In the genomic region with DNA sequence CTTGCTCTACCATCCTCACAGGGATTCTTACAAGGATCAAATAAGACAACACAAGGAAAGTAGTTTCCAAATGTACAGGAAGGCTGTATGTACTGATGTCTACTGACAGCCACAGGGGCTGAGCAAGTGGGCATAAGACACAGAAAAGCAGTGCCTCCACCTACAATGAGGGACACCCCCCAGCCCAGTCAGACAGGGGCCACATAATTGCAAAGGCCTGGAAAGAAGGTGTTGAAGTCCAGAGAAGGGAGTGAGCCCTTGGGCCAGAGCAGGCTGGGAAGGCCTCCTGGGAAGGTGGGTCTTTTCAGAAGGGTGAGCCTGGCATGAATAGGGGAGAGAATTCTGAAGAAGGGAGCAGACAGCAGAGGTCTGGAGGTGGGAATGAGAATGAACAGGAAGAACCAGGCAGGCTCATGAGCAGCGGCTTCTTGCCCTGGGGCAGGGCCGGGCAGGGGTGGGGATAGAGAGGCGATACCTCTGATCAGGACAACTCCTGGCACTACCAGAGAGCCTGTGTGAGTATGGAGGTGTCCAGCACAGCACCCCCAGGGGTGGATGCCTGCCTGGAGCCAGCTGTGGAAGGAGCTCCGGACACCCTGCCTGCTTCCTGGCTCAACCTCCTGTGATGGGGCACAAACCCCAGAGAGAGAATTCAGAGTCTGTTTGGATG, we compare ENCODE assay signal across 18 cellular contexts. TPM values are rescaled to one million over a fixed set of nuclear protein-coding genes. Genes with fewer than 3 reads are reported as not detected.
A peak's percentile ranks its signal among the peaks of the same experiment; 100 is the strongest.
DNase-seq lines count a peak whose midpoint lies in the region; ATAC-seq and TF ChIP-seq lines count a peak whose summit lies in the region.
"Had no signal": no experiment of that assay in that cellular context is flagged by ENCODE, and none has a peak within 500 bp of the region (broad histone marks: within the 10 kb centered on the region; RNA-seq: fewer than 3 reads in every experiment).

No MANE protein-coding gene starts in this region.

- H3K36me3 ChIP-seq in right atrium auricular region = peaks cover 50% of the 10 kb centered on the region
- peaks cover 32 to 44% (median 41%) of the 10 kb centered on the region in 4 donors for H3K36me3 ChIP-seq in sigmoid colon

- H3K27me3 ChIP-seq in right atrium auricular region (no peaks in the 10 kb centered on the region), sigmoid colon (no peaks in the 10 kb centered on the region)

- ATAC-seq in central memory CD8-positive, alpha-beta T cell (replicated peaks; ENCODE audit: extremely low read depth, poor library complexity, severe bottlenecking) = no peak
- ATAC-seq: stimulated activated memory B cell treated with anti-CD40 and anti-IgM and Interleukin-4, amounts not matched to agents 10 μg/mL and 1 μg/mL and 100 μg/mL, for 72 hours; T-cell had no signal

- 81 to 86% methylated on average over 4 of the region's 4 CpGs for WGBS in sigmoid colon, 2 donors

- no peak for TF ChIP-seq POLR2A in sigmoid colon (IDR thresholded peaks at IDR 0.05)

- H3K4me1 Mint-ChIP-seq in CD14-positive monocyte = peaks cover 22% of the 10 kb centered on the region
- H3K4me1 Mint-ChIP-seq in central memory CD8-positive, alpha-beta T cell = peaks cover 8% of the 10 kb centered on the region
- H3K4me1 Mint-ChIP-seq in endothelial cell (ENCODE audit: unreplicated experiment) = peaks cover 17% of the 10 kb centered on the region
- H3K4me1 Mint-ChIP-seq: stimulated activated memory B cell treated with anti-CD40 and anti-IgM and Interleukin-4, amounts not matched to agents 10 μg/mL and 1 μg/mL and 100 μg/mL, for 72 hours; T-cell had no signal

- intact Hi-C loops in CD14-positive monocyte (cut with micrococcal nuclease) (no loop called here), sigmoid colon (cut with DNase I) (no loop called here)

- no peak for TF ChIP-seq EP300 in sigmoid colon (IDR thresholded peaks at IDR 0.05)

- H3K4me3 ChIP-seq in right atrium auricular region (no peak overlapping the region), sigmoid colon (no peak overlapping the region)

- H3K27ac ChIP-seq in right atrium auricular region = peak overlapping the region; percentile 96 to 97
- H3K27ac ChIP-seq in sigmoid colon = peak overlapping the region; percentile 96 to 98 (median 98)

- H3K4me1 ChIP-seq in right atrium auricular region (peaks cover 0 to 91% of the 10 kb centered on the region in 2 donors), sigmoid colon (peaks cover 0 to 73% (median 63%) of the 10 kb centered on the region in 4 donors)
- H3K4me1 ChIP-seq: Caco-2 had no signal

- H3K36me3 Mint-ChIP-seq in CD14-positive monocyte = peaks cover 65 to 80% of the 10 kb centered on the region in 2 donors
- peaks cover 11% of the 10 kb centered on the region for H3K36me3 Mint-ChIP-seq in central memory CD8-positive, alpha-beta T cell (ENCODE audit: insufficient read depth)
- H3K36me3 Mint-ChIP-seq in endothelial cell (ENCODE audit: low read depth, unreplicated experiment) = peaks cover 10% of the 10 kb centered on the region

- DNase-seq in CD14-positive monocyte (ENCODE audit: low spot score) (no peak), right atrium auricular region (ENCODE audit: low spot score) (no peak), sigmoid colon (peak; percentile 61), endothelial cell (ENCODE audit: low spot score) (no peak), NCI-H526 (lab: John Stamatoyannopoulos, UW) (no peak), SHP77 treated with DMSO at 0.1 percent for 48 hours (lab: John Stamatoyannopoulos, UW) (no peak), epidermal melanocyte (ENCODE audit: insufficient read length, low spot score) (no peak)
- DNase-seq in central memory CD8-positive, alpha-beta T cell (ENCODE audit: low spot score in 2 of 2) = no peak
- DNase-seq: activated CD4-positive, alpha-beta T cell treated with anti-CD3 and anti-CD28 coated beads for 1 hour; activated T-cell treated with anti-CD3 and anti-CD28 coated beads, Interleukin-2, amount 50 U/mL, for 1 hour; amygdala; IMR-90; NCI-H2227 treated with DMSO at 0.1 percent for 48 hours; retina; stimulated activated CD4-positive, alpha-beta T cell treated with anti-CD3 and anti-CD28 coated beads, Interleukin-4, amount 100 ng/mL, for 4 hours; T-cell had no signal

- peaks cover 0 to 1% (median 1%) of the 10 kb centered on the region in 3 donors for H3K27me3 Mint-ChIP-seq in CD14-positive monocyte (ENCODE audit: low read depth in 3 of 3)
- H3K27me3 Mint-ChIP-seq in central memory CD8-positive, alpha-beta T cell = no peaks in the 10 kb centered on the region
- H3K27me3 Mint-ChIP-seq in endothelial cell (ENCODE audit: unreplicated experiment) = peaks cover 10% of the 10 kb centered on the region
- H3K27me3 Mint-ChIP-seq: stimulated activated memory B cell treated with anti-CD40 and anti-IgM and Interleukin-4, amounts not matched to agents 10 μg/mL and 1 μg/mL and 100 μg/mL, for 72 hours; T-cell had no signal

- no peaks in the 10 kb centered on the region for H3K9me3 Mint-ChIP-seq in CD14-positive monocyte
- no peaks in the 10 kb centered on the region for H3K9me3 Mint-ChIP-seq in central memory CD8-positive, alpha-beta T cell
- H3K9me3 Mint-ChIP-seq in endothelial cell (ENCODE audit: unreplicated experiment) = no peaks in the 10 kb centered on the region
- H3K9me3 Mint-ChIP-seq: stimulated activated memory B cell treated with anti-CD40 and anti-IgM and Interleukin-4, amounts not matched to agents 10 μg/mL and 1 μg/mL and 100 μg/mL, for 72 hours; T-cell had no signal

- no peak for TF ChIP-seq CTCF in CD14-positive monocyte (IDR thresholded peaks at IDR 0.05)
- no peak for TF ChIP-seq CTCF in right atrium auricular region (IDR thresholded peaks at IDR 0.05)
- no peak for TF ChIP-seq CTCF in sigmoid colon (IDR thresholded peaks at IDR 0.05)
- no peak for TF ChIP-seq CTCF in endothelial cell (IDR thresholded peaks at IDR 0.05; ENCODE audit: unreplicated experiment)

- no peaks in the 10 kb centered on the region for H3K9me3 ChIP-seq in right atrium auricular region
- no peaks in the 10 kb centered on the region for H3K9me3 ChIP-seq in sigmoid colon
- H3K9me3 ChIP-seq: Caco-2 had no signal

- H3K27ac Mint-ChIP-seq in CD14-positive monocyte = peak overlapping the region in 4 of 7 donors; percentile 26 to 73 (median 54)
- peak overlapping the region; percentile 89 for H3K27ac Mint-ChIP-seq in central memory CD8-positive, alpha-beta T cell (ENCODE audit: low read depth)
- H3K27ac Mint-ChIP-seq in endothelial cell (ENCODE audit: unreplicated experiment) = no peak overlapping the region
- H3K27ac Mint-ChIP-seq: stimulated activated memory B cell treated with anti-CD40 and anti-IgM and Interleukin-4, amounts not matched to agents 10 μg/mL and 1 μg/mL and 100 μg/mL, for 72 hours; T-cell had no signal

- H3K4me3 Mint-ChIP-seq in CD14-positive monocyte (no peak overlapping the region), endothelial cell (ENCODE audit: unreplicated experiment) (no peak overlapping the region)
- H3K4me3 Mint-ChIP-seq in central memory CD8-positive, alpha-beta T cell = no peak overlapping the region
- H3K4me3 Mint-ChIP-seq: stimulated activated memory B cell treated with anti-CD40 and anti-IgM and Interleukin-4, amounts not matched to agents 10 μg/mL and 1 μg/mL and 100 μg/mL, for 72 hours; T-cell had no signal

RNA-seq across cellular contexts. Expression of a gene that starts 30.1 kb away (rescaled TPM):
- polyA plus RNA-seq in CD14-positive monocyte (10 to 100 TPM; 45.4 to 48.9 TPM), sigmoid colon (10 to 100 TPM; 25.2 to 36.3 (median 25.3) TPM)
- total RNA-seq in right atrium auricular region (10 to 100 TPM; 19.5 to 26.0 TPM), sigmoid colon (10 to 100 TPM; 32.3 to 54.6 (median 41.8) TPM), endothelial cell (ENCODE audit: unreplicated experiment) (33.6 TPM)

RNA-seq across cellular contexts. Expression of a gene that starts 46.1 kb away (rescaled TPM):
- not detected for polyA plus RNA-seq in CD14-positive monocyte
- 1 to 10 TPM; 1.1 to 1.7 TPM for total RNA-seq in right atrium auricular region
- total RNA-seq in sigmoid colon = 1 to 10 TPM in 1 of 4 donors, under 1 TPM in 3; 0.49 to 1.6 (median 0.77) TPM
- under 1 TPM; under 0.01 to 0.60 (median under 0.01) TPM for polyA plus RNA-seq in sigmoid colon
- 11.2 TPM for total RNA-seq in endothelial cell (ENCODE audit: unreplicated experiment)
